Comparison of ENCODE assay signal across 36 cellular contexts in genomic region chr13:49897713-49898112, GRCh38. TPM values are rescaled to one million over a fixed set of nuclear protein-coding genes. Genes with fewer than 3 reads are reported as not detected.
DNase-seq lines count a peak whose midpoint lies in the region; ATAC-seq, FAIRE-seq and TF ChIP-seq lines count a peak whose summit lies in the region.
"Had no signal": no experiment of that assay in that cellular context is flagged by ENCODE, and none has a peak within 500 bp of the region (broad histone marks: within the 10 kb centered on the region; RNA-seq: fewer than 3 reads in every experiment).

No MANE protein-coding gene starts in this region.

- TF ChIP-seq RAD21 in A549 (conservative IDR thresholded peaks at IDR 0.05 in 1 of 2, IDR thresholded peaks at IDR 0.05 in 1 of 2) (no peak), K562 (CRISPR knock-in tag; conservative IDR thresholded peaks at IDR 0.05 in 1 of 2, IDR thresholded peaks at IDR 0.05 in 1 of 2) (no peak)

- no peaks in the 10 kb centered on the region for H3K9me1 ChIP-seq in K562 (ENCODE audit: control insufficient read depth, insufficient read depth, low read length)

- H3K9ac ChIP-seq in K562 (ENCODE audit: insufficient read depth in 1 of 2, low read depth in 2 of 2, low read length in 2 of 2), result no peak overlapping the region
- H3K9ac ChIP-seq: BLaER1; BLaER1 treated with 17β-estradiol and CSF1 and Interleukin-3, amounts not matched to agents 10 nM and 100 nM had no signal

- H3K4me2 ChIP-seq in A549 (no peak overlapping the region), K562 (ENCODE audit: insufficient read depth, low read length) (no peak overlapping the region)
- H3K4me2 ChIP-seq: BLaER1; BLaER1 treated with 17β-estradiol and CSF1 and Interleukin-3, amounts not matched to agents 10 nM and 100 nM had no signal

- H3K36me3 Mint-ChIP-seq in WTC11, result no peaks in the 10 kb centered on the region
- H3K36me3 Mint-ChIP-seq: CD14-positive monocyte; CD4-positive, alpha-beta memory T cell; CD4-positive, CD25-positive, alpha-beta regulatory T cell; CD8-positive, alpha-beta memory T cell; CD8-positive, alpha-beta T cell had no signal

- POLR2A ChIA-PET in A549 (lab: Yijun Ruan, JAX), result no interaction called here
- POLR2A ChIA-PET in HEK293 (lab: Yijun Ruan, JAX), result interaction anchor here (0.7 kb wide), 1 partner anchor 843 kb away, joined by 4 read pairs; no protein-coding TSS in a partner anchor
- POLR2A ChIA-PET in WTC11 (lab: Charles Lee), result no interaction called here
- POLR2A ChIA-PET in K562 (lab: Yijun Ruan, JAX), result no interaction called here

- H3K27me3 Mint-ChIP-seq in WTC11 (ENCODE audit: low read depth), result no peaks in the 10 kb centered on the region; the same call in 1 of the 2 replicates
- H3K27me3 Mint-ChIP-seq: B cell; CD4-positive, alpha-beta T cell; CD4-positive, CD25-positive, alpha-beta regulatory T cell had no signal

- H3K4me1 ChIP-seq in A549 (no peaks in the 10 kb centered on the region), HEK293 (ENCODE audit: control insufficient read depth, insufficient read depth, low read length) (no peaks in the 10 kb centered on the region), K562 (replicated peaks in 1 of 2; ENCODE audit: control insufficient read depth in 2 of 2, insufficient read depth in 2 of 2, low read length in 2 of 2) (no peaks in the 10 kb centered on the region), foreskin keratinocyte (no peaks in the 10 kb centered on the region)
- H3K4me1 ChIP-seq: BE2C; BLaER1; BLaER1 treated with 17β-estradiol and CSF1 and Interleukin-3, amounts not matched to agents 10 nM and 100 nM; Caco-2 had no signal

- H3K27ac Mint-ChIP-seq in WTC11, result no peak overlapping the region
- H3K27ac Mint-ChIP-seq: B cell; CD4-positive, alpha-beta T cell; CD4-positive, CD25-positive, alpha-beta regulatory T cell; CD8-positive, alpha-beta memory T cell; CD8-positive, alpha-beta T cell had no signal

- no peak overlapping the region for H3K4me3 Mint-ChIP-seq in WTC11
- H3K4me3 Mint-ChIP-seq: B cell; CD14-positive monocyte; CD4-positive, alpha-beta memory T cell; CD4-positive, alpha-beta T cell; CD4-positive, CD25-positive, alpha-beta regulatory T cell; CD8-positive, alpha-beta memory T cell; CD8-positive, alpha-beta T cell had no signal

- peaks cover 5% of the 10 kb centered on the region; the same call in 1 of the 2 replicates for H3K9me3 Mint-ChIP-seq in WTC11
- H3K9me3 Mint-ChIP-seq: CD4-positive, alpha-beta T cell; CD8-positive, alpha-beta memory T cell had no signal

- ATAC-seq in A549 (no peak), WTC11 (no peak), K562 (no peak), foreskin keratinocyte (no peak)
- ATAC-seq: CD8-positive, alpha-beta T cell had no signal

- intact Hi-C loops in K562 (cut with micrococcal nuclease), result no loop called here

- CTCF ChIA-PET in A549 (lab: Yijun Ruan, JAX), result interaction anchor here (0.6 to 0.9 kb wide), 2 partner anchors 34 to 43 kb away, joined by 4 to 6 read pairs; no protein-coding TSS in a partner anchor
- CTCF ChIA-PET in HEK293 (lab: Yijun Ruan, JAX), result interaction anchor here (0.5 kb wide), 1 partner anchor 337 kb away, joined by 3 read pairs; no protein-coding TSS in a partner anchor
- CTCF ChIA-PET in WTC11 (lab: Charles Lee), result interaction anchor here (1.4 kb wide), 1 partner anchor 11 kb away, joined by 3 read pairs; no protein-coding TSS in a partner anchor
- CTCF ChIA-PET in K562 (lab: Yijun Ruan, JAX; ENCODE audit: low intra/inter-chr PET ratio), result no interaction called here

- no peaks in the 10 kb centered on the region for H4K20me1 ChIP-seq in K562 (replicated peaks; ENCODE audit: control insufficient read depth, insufficient read depth, low read length)
- H4K20me1 ChIP-seq: BLaER1; BLaER1 treated with 17β-estradiol and CSF1 and Interleukin-3, amounts not matched to agents 10 nM and 100 nM had no signal

- no peaks in the 10 kb centered on the region for H3K79me2 ChIP-seq in K562 (ENCODE audit: control insufficient read depth, insufficient read depth, low read length)

- TF ChIP-seq POLR2A in A549 (IDR thresholded peaks at IDR 0.05; ENCODE audit: low read length) (no peak), K562 (conservative IDR thresholded peaks at IDR 0.05) (no peak)

- no peak for DNase-seq in A549 (ENCODE audit: low read depth in 1 of 2, low spot score in 1 of 2)
- no peak for DNase-seq in WTC11 (ENCODE audit: low spot score)
- no peak for DNase-seq in K562 (ENCODE audit: extremely low read depth in 1 of 4, low spot score in 3 of 4)
- DNase-seq in T-helper 9 cell, result no peak
- no peak for DNase-seq in foreskin keratinocyte
- DNase-seq in RKO (ENCODE audit: low spot score), result no peak
- DNase-seq in NCI-H1436 treated with DMSO at 0.1 percent for 48 hours (lab: John Stamatoyannopoulos, UW), result no peak
- DNase-seq: 8988T; ACHN; AML-193; BE2C; C1 segment of cervical spinal cord; Caco-2; Calu3; CD4-positive, alpha-beta memory T cell; CD4-positive, alpha-beta T cell; CD4-positive, CD25-positive, alpha-beta regulatory T cell; CD8-positive, alpha-beta memory T cell; CD8-positive, alpha-beta T cell; COR-L47; DMS 273 treated with DMSO at 0.1 percent for 48 hours; DMS153; DMS53; DMS79; DMS79 treated with DMSO at 0.1 percent for 48 hours; DND-41; EL had no signal

- no peaks in the 10 kb centered on the region for H3K4me1 Mint-ChIP-seq in WTC11
- H3K4me1 Mint-ChIP-seq: B cell; CD14-positive monocyte; CD4-positive, alpha-beta memory T cell; CD4-positive, CD25-positive, alpha-beta regulatory T cell; CD8-positive, alpha-beta memory T cell had no signal

- no peak for TF ChIP-seq CTCF in A549 (IDR thresholded peaks at IDR 0.05)
- no peak for TF ChIP-seq CTCF in HEK293 (tag by site-specific recombination; IDR thresholded peaks at IDR 0.05)
- no peak for TF ChIP-seq CTCF in WTC11 (IDR thresholded peaks at IDR 0.05)
- TF ChIP-seq CTCF in K562 (IDR thresholded peaks at IDR 0.05 in 2 of 3, conservative IDR thresholded peaks at IDR 0.05 in 1 of 3; ENCODE audit: insufficient read depth in 2 of 3, low read depth in 1 of 3, low read length in 3 of 3), result no peak
- no peak for TF ChIP-seq CTCF in foreskin keratinocyte (conservative IDR thresholded peaks at IDR 0.05)

- FAIRE-seq in A549 (lab: Jason Lieb, UNC) (no peak), K562 (lab: Jason Lieb, UNC) (no peak)
- FAIRE-seq: A204.1, D721Med had no signal

- H3K27ac ChIP-seq in A549 (no peak overlapping the region), HEK293 (ENCODE audit: extremely low read depth, low read depth, low read length) (no peak overlapping the region), K562 (ENCODE audit: extremely low read depth, low read depth, low read length) (no peak overlapping the region), foreskin keratinocyte (no peak overlapping the region)
- H3K27ac ChIP-seq: 22Rv1; BLaER1; BLaER1 treated with 17β-estradiol and CSF1 and Interleukin-3, amounts not matched to agents 10 nM and 100 nM; C4-2B had no signal

- H3K4me3 ChIP-seq in A549 (no peak overlapping the region), HEK293 (ENCODE audit: low read depth, low read length) (no peak overlapping the region), K562 (no peak overlapping the region)
- H3K4me3 ChIP-seq: BLaER1; BLaER1 treated with 17β-estradiol and CSF1 and Interleukin-3, amounts not matched to agents 10 nM and 100 nM had no signal

- no TSS peak for BruUV-seq in K562 (replicated peaks; lab: Mats Ljungman, UMichigan)

- H2AFZ ChIP-seq in K562 (ENCODE audit: low read depth, low read length), result no peak overlapping the region

- H3K36me3 ChIP-seq in HEK293 (ENCODE audit: control insufficient read depth in 2 of 2, insufficient read depth in 1 of 2, low read length in 2 of 2) (no peaks in the 10 kb centered on the region), K562 (ENCODE audit: control insufficient read depth, insufficient read depth, low read length) (no peaks in the 10 kb centered on the region)
- H3K36me3 ChIP-seq: BE2C; BLaER1; BLaER1 treated with 17β-estradiol and CSF1 and Interleukin-3, amounts not matched to agents 10 nM and 100 nM had no signal

- no peak for TF ChIP-seq EP300 in A549 (IDR thresholded peaks at IDR 0.05)
- no peak for TF ChIP-seq EP300 in K562 (IDR thresholded peaks at IDR 0.05; ENCODE audit: low read length)

- H3K9me3 ChIP-seq in A549, result no peaks in the 10 kb centered on the region
- no peaks in the 10 kb centered on the region for H3K9me3 ChIP-seq in HEK293 (ENCODE audit: control insufficient read depth, insufficient read depth, low read depth, low read length)
- no peaks in the 10 kb centered on the region for H3K9me3 ChIP-seq in K562 (replicated peaks; ENCODE audit: control insufficient read depth, insufficient read depth, low read depth, low read length)
- H3K9me3 ChIP-seq: BE2C had no signal

- in situ Hi-C loops in K562 (cut with MboI), result no loop called here

- 53% methylated on average over 3 of the region's 3 CpGs for WGBS in A549 (ENCODE audit: missing lambda C conversion rate)
- WGBS in K562 (ENCODE audit: insufficient coverage, low coverage, missing lambda C conversion rate), result 0% methylated on average over 3 of the region's 3 CpGs

- H3K27me3 ChIP-seq in K562 (ENCODE audit: control insufficient read depth in 2 of 2, insufficient read depth in 2 of 2, low read length in 2 of 2) (no peaks in the 10 kb centered on the region; a peak in 1 of 5 replicates), foreskin keratinocyte (no peaks in the 10 kb centered on the region)
- H3K27me3 ChIP-seq: BE2C; BLaER1; BLaER1 treated with 17β-estradiol and CSF1 and Interleukin-3, amounts not matched to agents 10 nM and 100 nM had no signal

RNA-seq across cellular contexts. Expression of gene SPRYD7, which starts 38.4 kb away (rescaled TPM):
- polyA plus RNA-seq in A549 (2011; rRNA removed) (9.0 and 11.6 TPM in 2 replicates), A549 (2017; fragmentation: RNase III; extraction: RNeasy Plus Mini Kit Qiagen cat#74134 plus additional on column Dnase treatment) (12.3 to 14.4 TPM (median 13.6 TPM) in 3 replicates), K562 (2011; rRNA removed) (4.3 and 4.6 TPM in 2 replicates), K562 (2014; fragmentation: Illumina TruSeq; extraction: Trizol) (8.8 and 11.0 TPM in 2 replicates), K562 (2014; fragmentation: Nextera tagmentation; extraction: Ambion mirVana) (1 to 10 TPM; 8.5 to 9.8 TPM), K562 (2014; rRNA removed) (7.6 and 7.9 TPM in 2 replicates), foreskin keratinocyte (9.8 and 11.5 TPM in 2 replicates)
- 7.2 and 15.4 TPM in 2 replicates for polyA plus RNA-seq in A549 (2012; cell fraction: cytosol; rRNA removed)
- polyA plus RNA-seq in A549 (2012; cell fraction: nucleus; rRNA removed), result 2.5 and 2.7 TPM in 2 replicates
- polyA minus RNA-seq in A549 (2011; rRNA and poly(A)+ RNA removed), result 2.3 and 2.5 TPM in 2 replicates
- total RNA-seq in WTC11 (2021) (3.0 to 3.8 TPM (median 3.1 TPM) in 3 replicates), K562 (2014; rRNA removed) (7.9 and 8.9 TPM in 2 replicates), K562 (2014; rRNA removed; fragmentation: Illumina TruSeq; extraction: Trizol) (7.5 and 7.9 TPM in 2 replicates), K562 (2015; rRNA removed; fragmentation: Illumina TruSeq; extraction: Trizol) (6.4 and 6.8 TPM in 2 replicates), K562 (2021) (7.2 and 7.8 TPM in 2 replicates), foreskin keratinocyte (11.2 and 11.5 TPM in 2 replicates)
- 3.0 and 3.6 TPM in 2 replicates for total RNA-seq in K562 (2011; cell fraction: chromatin; rRNA removed; ENCODE audit: low replicate concordance)
- 1.2 and 1.3 TPM in 2 replicates for total RNA-seq in K562 (2011; cell fraction: nucleolus; rRNA removed)
- 2.7 and 4.2 TPM in 2 replicates for total RNA-seq in K562 (2011; cell fraction: nucleoplasm; rRNA removed)
- polyA plus RNA-seq in K562 (2011; cell fraction: cytosol; rRNA removed), result 2.2 and 3.3 TPM in 2 replicates
- 2.5 and 2.7 TPM in 2 replicates for polyA plus RNA-seq in K562 (2011; cell fraction: nucleus; rRNA removed)
- polyA plus RNA-seq in K562 (2012), result 9.8 and 11.0 TPM in 2 replicates
- 2.6 and 3.8 TPM in 2 replicates for polyA minus RNA-seq in K562 (2011; rRNA and poly(A)+ RNA removed)
- 2.6 and 3.1 TPM in 2 replicates for polyA minus RNA-seq in K562 (2011; cell fraction: cytosol; rRNA and poly(A)+ RNA removed)
- 1.3 and 2.2 TPM in 2 replicates for polyA minus RNA-seq in K562 (2011; cell fraction: nucleus; rRNA and poly(A)+ RNA removed)
